ENCODE assay signal across 1 cellular context in the genomic region with DNA sequence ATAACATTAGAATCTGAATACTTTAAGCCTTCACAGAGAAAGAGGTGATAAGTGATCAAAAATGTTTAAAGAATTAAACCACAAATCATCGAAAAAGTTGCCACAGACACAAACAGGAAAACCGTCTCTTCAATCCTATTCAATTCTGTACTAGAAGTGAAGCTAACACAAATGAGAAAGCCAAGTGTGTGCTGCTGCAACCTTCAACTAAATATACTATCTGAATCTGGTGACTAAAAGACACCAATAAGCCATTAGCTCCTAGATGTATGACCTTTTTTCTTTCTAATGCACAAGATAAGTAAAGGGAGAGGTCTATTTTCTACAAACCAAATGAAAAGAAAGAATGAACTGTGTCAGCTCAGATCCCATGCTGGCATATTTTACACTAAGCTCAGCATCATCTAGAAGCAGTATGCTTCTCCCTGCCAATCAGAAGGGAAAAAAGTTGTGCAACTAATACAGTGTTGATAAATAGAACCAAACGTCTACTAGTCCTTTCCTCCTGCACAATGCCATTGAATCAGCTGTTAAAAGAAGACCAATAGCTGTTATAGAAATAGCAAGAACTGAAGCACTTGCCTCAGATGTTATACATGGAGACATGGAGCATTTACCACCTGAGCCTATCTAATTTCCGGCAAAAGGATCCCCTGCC.
TF ChIP-seq lines count a peak whose summit lies in the region.

No MANE protein-coding gene starts in this region.

TF ChIP-seq in GM23338, 12 proteins besides CTCF, POLR2A, EP300 and RAD21 (continued from another document):
- TF ChIP-seq EZH2 (IDR thresholded peaks at IDR 0.05; ENCODE audit: low read depth, unreplicated experiment) (no peak), CREB1 (CRISPR knock-in tag; IDR thresholded peaks at IDR 0.05; ENCODE audit: low read depth) (no peak), EZH2phosphoT487 (IDR thresholded peaks at IDR 0.05; ENCODE audit: unreplicated experiment) (no peak)
- TF ChIP-seq, protein P1, sequence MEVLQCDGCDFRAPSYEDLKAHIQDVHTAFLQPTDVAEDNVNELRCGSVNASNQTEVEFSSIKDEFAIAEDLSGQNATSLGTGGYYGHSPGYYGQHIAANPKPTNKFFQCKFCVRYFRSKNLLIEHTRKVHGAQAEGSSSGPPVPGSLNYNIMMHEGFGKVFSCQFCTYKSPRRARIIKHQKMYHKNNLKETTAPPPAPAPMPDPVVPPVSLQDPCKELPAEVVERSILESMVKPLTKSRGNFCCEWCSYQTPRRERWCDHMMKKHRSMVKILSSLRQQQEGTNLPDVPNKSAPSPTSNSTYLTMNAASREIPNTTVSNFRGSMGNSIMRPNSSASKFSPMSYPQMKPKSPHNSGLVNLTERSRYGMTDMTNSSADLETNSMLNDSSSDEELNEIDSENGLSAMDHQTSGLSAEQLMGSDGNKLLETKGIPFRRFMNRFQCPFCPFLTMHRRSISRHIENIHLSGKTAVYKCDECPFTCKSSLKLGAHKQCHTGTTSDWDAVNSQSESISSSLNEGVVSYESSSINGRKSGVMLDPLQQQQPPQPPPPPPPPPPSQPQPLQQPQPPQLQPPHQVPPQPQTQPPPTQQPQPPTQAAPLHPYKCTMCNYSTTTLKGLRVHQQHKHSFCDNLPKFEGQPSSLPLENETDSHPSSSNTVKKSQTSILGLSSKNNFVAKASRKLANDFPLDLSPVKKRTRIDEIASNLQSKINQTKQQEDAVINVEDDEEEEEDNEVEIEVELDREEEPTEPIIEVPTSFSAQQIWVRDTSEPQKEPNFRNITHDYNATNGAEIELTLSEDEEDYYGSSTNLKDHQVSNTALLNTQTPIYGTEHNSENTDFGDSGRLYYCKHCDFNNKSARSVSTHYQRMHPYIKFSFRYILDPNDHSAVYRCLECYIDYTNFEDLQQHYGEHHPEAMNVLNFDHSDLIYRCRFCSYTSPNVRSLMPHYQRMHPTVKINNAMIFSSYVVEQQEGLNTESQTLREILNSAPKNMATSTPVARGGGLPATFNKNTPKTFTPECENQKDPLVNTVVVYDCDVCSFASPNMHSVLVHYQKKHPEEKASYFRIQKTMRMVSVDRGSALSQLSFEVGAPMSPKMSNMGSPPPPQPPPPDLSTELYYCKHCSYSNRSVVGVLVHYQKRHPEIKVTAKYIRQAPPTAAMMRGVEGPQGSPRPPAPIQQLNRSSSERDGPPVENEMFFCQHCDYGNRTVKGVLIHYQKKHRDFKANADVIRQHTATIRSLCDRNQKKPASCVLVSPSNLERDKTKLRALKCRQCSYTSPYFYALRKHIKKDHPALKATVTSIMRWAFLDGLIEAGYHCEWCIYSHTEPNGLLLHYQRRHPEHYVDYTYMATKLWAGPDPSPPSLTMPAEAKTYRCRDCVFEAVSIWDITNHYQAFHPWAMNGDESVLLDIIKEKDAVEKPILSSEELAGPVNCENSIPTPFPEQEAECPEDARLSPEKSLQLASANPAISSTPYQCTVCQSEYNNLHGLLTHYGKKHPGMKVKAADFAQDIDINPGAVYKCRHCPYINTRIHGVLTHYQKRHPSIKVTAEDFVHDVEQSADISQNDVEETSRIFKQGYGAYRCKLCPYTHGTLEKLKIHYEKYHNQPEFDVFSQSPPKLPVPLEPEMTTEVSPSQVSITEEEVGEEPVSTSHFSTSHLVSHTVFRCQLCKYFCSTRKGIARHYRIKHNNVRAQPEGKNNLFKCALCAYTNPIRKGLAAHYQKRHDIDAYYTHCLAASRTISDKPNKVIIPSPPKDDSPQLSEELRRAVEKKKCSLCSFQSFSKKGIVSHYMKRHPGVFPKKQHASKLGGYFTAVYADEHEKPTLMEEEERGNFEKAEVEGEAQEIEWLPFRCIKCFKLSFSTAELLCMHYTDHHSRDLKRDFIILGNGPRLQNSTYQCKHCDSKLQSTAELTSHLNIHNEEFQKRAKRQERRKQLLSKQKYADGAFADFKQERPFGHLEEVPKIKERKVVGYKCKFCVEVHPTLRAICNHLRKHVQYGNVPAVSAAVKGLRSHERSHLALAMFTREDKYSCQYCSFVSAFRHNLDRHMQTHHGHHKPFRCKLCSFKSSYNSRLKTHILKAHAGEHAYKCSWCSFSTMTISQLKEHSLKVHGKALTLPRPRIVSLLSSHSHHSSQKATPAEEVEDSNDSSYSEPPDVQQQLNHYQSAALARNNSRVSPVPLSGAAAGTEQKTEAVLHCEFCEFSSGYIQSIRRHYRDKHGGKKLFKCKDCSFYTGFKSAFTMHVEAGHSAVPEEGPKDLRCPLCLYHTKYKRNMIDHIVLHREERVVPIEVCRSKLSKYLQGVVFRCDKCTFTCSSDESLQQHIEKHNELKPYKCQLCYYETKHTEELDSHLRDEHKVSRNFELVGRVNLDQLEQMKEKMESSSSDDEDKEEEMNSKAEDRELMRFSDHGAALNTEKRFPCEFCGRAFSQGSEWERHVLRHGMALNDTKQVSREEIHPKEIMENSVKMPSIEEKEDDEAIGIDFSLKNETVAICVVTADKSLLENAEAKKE (CRISPR knock-in tag; IDR thresholded peaks at IDR 0.05), result no peak
- TF ChIP-seq, protein P2, sequence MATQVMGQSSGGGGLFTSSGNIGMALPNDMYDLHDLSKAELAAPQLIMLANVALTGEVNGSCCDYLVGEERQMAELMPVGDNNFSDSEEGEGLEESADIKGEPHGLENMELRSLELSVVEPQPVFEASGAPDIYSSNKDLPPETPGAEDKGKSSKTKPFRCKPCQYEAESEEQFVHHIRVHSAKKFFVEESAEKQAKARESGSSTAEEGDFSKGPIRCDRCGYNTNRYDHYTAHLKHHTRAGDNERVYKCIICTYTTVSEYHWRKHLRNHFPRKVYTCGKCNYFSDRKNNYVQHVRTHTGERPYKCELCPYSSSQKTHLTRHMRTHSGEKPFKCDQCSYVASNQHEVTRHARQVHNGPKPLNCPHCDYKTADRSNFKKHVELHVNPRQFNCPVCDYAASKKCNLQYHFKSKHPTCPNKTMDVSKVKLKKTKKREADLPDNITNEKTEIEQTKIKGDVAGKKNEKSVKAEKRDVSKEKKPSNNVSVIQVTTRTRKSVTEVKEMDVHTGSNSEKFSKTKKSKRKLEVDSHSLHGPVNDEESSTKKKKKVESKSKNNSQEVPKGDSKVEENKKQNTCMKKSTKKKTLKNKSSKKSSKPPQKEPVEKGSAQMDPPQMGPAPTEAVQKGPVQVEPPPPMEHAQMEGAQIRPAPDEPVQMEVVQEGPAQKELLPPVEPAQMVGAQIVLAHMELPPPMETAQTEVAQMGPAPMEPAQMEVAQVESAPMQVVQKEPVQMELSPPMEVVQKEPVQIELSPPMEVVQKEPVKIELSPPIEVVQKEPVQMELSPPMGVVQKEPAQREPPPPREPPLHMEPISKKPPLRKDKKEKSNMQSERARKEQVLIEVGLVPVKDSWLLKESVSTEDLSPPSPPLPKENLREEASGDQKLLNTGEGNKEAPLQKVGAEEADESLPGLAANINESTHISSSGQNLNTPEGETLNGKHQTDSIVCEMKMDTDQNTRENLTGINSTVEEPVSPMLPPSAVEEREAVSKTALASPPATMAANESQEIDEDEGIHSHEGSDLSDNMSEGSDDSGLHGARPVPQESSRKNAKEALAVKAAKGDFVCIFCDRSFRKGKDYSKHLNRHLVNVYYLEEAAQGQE (IDR thresholded peaks at IDR 0.05; ENCODE audit: unreplicated experiment), result no peak
